In the genomic region with DNA sequence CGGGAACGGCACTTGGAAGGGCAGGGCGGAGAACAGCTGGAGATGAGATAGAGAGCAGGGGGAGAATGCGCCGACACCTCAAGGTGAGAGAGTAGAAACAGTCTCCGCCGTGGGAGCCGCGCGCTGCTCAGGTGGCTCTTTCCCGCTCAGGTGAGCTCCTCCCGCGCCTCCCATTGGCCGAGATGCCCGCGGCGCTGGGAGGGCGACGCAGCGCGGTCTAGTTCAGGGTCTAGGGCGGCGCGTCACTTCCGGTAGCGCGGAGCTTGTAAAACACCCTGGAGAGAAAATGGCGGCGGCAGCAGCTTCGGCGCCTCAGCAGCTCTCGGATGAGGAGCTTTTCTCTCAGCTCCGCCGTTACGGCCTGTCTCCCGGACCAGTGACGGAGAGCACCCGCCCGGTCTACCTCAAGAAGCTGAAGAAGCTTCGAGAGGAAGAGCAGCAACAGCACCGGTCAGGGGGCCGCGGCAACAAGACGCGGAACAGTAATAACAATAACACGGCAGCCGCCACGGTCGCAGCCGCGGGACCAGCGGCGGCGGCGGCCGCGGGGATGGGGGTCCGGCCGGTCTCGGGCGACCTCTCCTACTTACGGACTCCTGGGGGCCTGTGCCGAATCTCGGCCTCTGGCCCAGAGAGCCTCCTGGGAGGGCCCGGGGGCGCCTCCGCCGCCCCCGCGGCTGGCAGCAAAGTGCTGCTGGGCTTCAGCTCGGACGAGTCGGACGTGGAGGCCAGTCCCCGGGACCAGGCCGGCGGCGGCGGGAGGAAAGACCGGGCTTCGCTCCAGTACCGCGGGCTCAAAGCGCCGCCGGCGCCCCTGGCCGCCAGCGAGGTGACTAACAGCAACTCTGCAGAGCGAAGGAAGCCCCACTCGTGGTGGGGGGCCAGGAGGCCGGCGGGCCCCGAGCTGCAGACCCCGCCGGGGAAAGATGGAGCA, we compare ENCODE assay signal across 1 cellular context.
TF ChIP-seq lines count a peak whose summit lies in the region.

A gene (plus strand): TSS at position 273 of the 934 bp plus-strand sequence. CDS start 14 bp downstream, at position 287.

TF ChIP-seq in HepG2, 621 proteins besides CTCF, POLR2A, EP300 and RAD21 (continued from another document and continues in another):
- TF ChIP-seq ZNF660 (CRISPR knock-in tag; IDR thresholded peaks at IDR 0.05; ENCODE audit: borderline replicate concordance, low read depth), result peak; percentile 93; the same call in 1 of the 2 replicates
- TF ChIP-seq, protein P1, sequence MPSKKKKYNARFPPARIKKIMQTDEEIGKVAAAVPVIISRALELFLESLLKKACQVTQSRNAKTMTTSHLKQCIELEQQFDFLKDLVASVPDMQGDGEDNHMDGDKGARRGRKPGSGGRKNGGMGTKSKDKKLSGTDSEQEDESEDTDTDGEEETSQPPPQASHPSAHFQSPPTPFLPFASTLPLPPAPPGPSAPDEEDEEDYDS (CRISPR knock-in tag; IDR thresholded peaks at IDR 0.05), result peak; percentile 94
- TF ChIP-seq PAX8 (CRISPR knock-in tag; IDR thresholded peaks at IDR 0.05; ENCODE audit: borderline replicate concordance), result 0 out of 2 replicates have a peak, but pooled peaks have one; percentile 66
- peak; percentile 98 for TF ChIP-seq ZNF337 (CRISPR knock-in tag; IDR thresholded peaks at IDR 0.05; ENCODE audit: borderline replicate concordance, low read depth)
- TF ChIP-seq, protein P2, sequence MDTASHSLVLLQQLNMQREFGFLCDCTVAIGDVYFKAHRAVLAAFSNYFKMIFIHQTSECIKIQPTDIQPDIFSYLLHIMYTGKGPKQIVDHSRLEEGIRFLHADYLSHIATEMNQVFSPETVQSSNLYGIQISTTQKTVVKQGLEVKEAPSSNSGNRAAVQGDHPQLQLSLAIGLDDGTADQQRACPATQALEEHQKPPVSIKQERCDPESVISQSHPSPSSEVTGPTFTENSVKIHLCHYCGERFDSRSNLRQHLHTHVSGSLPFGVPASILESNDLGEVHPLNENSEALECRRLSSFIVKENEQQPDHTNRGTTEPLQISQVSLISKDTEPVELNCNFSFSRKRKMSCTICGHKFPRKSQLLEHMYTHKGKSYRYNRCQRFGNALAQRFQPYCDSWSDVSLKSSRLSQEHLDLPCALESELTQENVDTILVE (CRISPR knock-in tag; IDR thresholded peaks at IDR 0.05), result peak; percentile 83
- TF ChIP-seq AKAP8 (CRISPR knock-in tag; IDR thresholded peaks at IDR 0.05), result peak; percentile 65; the same call in 1 of the 2 replicates
- peak; percentile 80 for TF ChIP-seq MAFG (CRISPR knock-in tag; IDR thresholded peaks at IDR 0.05)
- TF ChIP-seq, protein P3, sequence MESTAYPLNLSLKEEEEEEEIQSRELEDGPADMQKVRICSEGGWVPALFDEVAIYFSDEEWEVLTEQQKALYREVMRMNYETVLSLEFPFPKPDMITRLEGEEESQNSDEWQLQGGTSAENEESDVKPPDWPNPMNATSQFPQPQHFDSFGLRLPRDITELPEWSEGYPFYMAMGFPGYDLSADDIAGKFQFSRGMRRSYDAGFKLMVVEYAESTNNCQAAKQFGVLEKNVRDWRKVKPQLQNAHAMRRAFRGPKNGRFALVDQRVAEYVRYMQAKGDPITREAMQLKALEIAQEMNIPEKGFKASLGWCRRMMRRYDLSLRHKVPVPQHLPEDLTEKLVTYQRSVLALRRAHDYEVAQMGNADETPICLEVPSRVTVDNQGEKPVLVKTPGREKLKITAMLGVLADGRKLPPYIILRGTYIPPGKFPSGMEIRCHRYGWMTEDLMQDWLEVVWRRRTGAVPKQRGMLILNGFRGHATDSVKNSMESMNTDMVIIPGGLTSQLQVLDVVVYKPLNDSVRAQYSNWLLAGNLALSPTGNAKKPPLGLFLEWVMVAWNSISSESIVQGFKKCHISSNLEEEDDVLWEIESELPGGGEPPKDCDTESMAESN (CRISPR knock-in tag; conservative IDR thresholded peaks at IDR 0.05), result peak; percentile 98
- TF ChIP-seq ZNF510 (CRISPR knock-in tag; IDR thresholded peaks at IDR 0.05; ENCODE audit: low read depth), result peak; percentile 100
- no peak for TF ChIP-seq SYNCRIP (IDR thresholded peaks at IDR 0.05; ENCODE audit: insufficient read depth, low read depth, low read length)
- TF ChIP-seq NR2F1 (CRISPR knock-in tag; IDR thresholded peaks at IDR 0.05), result no peak
- peak; percentile 100 for TF ChIP-seq ZSCAN31 (CRISPR knock-in tag; IDR thresholded peaks at IDR 0.05; ENCODE audit: low read depth)
- peak; percentile 95 for TF ChIP-seq TARDBP (CRISPR knock-in tag; IDR thresholded peaks at IDR 0.05)
- TF ChIP-seq ZNF235 (CRISPR knock-in tag; IDR thresholded peaks at IDR 0.05; ENCODE audit: borderline replicate concordance), result peak; percentile 99; the same call in 1 of the 2 replicates
- peak; percentile 100 for TF ChIP-seq ARID2 (CRISPR knock-in tag; IDR thresholded peaks at IDR 0.05; ENCODE audit: borderline replicate concordance)
- TF ChIP-seq POGZ (CRISPR knock-in tag; IDR thresholded peaks at IDR 0.05), result peak; percentile 92
- no peak; the same call in 1 of the 2 replicates for TF ChIP-seq ZNF615 (CRISPR knock-in tag; IDR thresholded peaks at IDR 0.05; ENCODE audit: borderline replicate concordance)
- TF ChIP-seq, protein P4, sequence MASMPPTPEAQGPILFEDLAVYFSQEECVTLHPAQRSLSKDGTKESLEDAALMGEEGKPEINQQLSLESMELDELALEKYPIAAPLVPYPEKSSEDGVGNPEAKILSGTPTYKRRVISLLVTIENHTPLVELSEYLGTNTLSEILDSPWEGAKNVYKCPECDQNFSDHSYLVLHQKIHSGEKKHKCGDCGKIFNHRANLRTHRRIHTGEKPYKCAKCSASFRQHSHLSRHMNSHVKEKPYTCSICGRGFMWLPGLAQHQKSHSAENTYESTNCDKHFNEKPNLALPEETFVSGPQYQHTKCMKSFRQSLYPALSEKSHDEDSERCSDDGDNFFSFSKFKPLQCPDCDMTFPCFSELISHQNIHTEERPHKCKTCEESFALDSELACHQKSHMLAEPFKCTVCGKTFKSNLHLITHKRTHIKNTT (CRISPR knock-in tag; IDR thresholded peaks at IDR 0.05), result no peak
- peak; percentile 100 for TF ChIP-seq ZNF891 (CRISPR knock-in tag; IDR thresholded peaks at IDR 0.05)
- TF ChIP-seq, protein P5, sequence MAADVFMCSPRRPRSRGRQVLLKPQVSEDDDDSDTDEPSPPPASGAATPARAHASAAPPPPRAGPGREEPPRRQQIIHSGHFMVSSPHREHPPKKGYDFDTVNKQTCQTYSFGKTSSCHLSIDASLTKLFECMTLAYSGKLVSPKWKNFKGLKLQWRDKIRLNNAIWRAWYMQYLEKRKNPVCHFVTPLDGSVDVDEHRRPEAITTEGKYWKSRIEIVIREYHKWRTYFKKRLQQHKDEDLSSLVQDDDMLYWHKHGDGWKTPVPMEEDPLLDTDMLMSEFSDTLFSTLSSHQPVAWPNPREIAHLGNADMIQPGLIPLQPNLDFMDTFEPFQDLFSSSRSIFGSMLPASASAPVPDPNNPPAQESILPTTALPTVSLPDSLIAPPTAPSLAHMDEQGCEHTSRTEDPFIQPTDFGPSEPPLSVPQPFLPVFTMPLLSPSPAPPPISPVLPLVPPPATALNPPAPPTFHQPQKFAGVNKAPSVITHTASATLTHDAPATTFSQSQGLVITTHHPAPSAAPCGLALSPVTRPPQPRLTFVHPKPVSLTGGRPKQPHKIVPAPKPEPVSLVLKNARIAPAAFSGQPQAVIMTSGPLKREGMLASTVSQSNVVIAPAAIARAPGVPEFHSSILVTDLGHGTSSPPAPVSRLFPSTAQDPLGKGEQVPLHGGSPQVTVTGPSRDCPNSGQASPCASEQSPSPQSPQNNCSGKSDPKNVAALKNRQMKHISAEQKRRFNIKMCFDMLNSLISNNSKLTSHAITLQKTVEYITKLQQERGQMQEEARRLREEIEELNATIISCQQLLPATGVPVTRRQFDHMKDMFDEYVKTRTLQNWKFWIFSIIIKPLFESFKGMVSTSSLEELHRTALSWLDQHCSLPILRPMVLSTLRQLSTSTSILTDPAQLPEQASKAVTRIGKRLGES (CRISPR knock-in tag; IDR thresholded peaks at IDR 0.05; ENCODE audit: borderline replicate concordance), result peak; percentile 97
- no peak for TF ChIP-seq HNRNPLL (IDR thresholded peaks at IDR 0.05; ENCODE audit: low read depth, low read length, poor library complexity, severe bottlenecking)
- TF ChIP-seq, protein P6, sequence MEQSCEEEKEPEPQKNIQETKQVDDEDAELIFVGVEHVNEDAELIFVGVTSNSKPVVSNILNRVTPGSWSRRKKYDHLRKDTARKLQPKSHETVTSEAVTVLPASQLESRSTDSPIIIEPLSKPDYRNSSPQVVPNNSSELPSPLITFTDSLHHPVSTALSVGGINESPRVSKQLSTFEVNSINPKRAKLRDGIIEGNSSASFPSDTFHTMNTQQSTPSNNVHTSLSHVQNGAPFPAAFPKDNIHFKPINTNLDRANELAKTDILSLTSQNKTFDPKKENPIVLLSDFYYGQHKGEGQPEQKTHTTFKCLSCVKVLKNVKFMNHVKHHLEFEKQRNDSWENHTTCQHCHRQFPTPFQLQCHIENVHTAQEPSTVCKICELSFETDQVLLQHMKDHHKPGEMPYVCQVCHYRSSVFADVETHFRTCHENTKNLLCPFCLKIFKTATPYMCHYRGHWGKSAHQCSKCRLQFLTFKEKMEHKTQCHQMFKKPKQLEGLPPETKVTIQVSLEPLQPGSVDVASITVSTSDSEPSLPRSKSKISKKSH (CRISPR knock-in tag; IDR thresholded peaks at IDR 0.05; ENCODE audit: borderline replicate concordance), result peak; percentile 100
- peak; percentile 85 for TF ChIP-seq NFE2 (CRISPR knock-in tag; IDR thresholded peaks at IDR 0.05)
- TF ChIP-seq, protein P7, sequence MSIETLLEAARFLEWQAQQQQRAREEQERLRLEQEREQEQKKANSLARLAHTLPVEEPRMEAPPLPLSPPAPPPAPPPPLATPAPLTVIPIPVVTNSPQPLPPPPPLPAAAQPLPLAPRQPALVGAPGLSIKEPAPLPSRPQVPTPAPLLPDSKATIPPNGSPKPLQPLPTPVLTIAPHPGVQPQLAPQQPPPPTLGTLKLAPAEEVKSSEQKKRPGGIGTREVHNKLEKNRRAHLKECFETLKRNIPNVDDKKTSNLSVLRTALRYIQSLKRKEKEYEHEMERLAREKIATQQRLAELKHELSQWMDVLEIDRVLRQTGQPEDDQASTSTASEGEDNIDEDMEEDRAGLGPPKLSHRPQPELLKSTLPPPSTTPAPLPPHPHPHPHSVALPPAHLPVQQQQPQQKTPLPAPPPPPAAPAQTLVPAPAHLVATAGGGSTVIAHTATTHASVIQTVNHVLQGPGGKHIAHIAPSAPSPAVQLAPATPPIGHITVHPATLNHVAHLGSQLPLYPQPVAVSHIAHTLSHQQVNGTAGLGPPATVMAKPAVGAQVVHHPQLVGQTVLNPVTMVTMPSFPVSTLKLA (IDR thresholded peaks at IDR 0.05), result no peak
- TF ChIP-seq ZNF75D (CRISPR knock-in tag; IDR thresholded peaks at IDR 0.05; ENCODE audit: borderline replicate concordance), result peak; percentile 95; the same call in 1 of the 2 replicates
- peak; percentile 98 for TF ChIP-seq SAFB2 (CRISPR knock-in tag; IDR thresholded peaks at IDR 0.05; ENCODE audit: borderline replicate concordance, low read depth)
- TF ChIP-seq ZFP82 (CRISPR knock-in tag; IDR thresholded peaks at IDR 0.05; ENCODE audit: borderline replicate concordance), result peak; percentile 99; the same call in 1 of the 2 replicates
- TF ChIP-seq, protein P8, sequence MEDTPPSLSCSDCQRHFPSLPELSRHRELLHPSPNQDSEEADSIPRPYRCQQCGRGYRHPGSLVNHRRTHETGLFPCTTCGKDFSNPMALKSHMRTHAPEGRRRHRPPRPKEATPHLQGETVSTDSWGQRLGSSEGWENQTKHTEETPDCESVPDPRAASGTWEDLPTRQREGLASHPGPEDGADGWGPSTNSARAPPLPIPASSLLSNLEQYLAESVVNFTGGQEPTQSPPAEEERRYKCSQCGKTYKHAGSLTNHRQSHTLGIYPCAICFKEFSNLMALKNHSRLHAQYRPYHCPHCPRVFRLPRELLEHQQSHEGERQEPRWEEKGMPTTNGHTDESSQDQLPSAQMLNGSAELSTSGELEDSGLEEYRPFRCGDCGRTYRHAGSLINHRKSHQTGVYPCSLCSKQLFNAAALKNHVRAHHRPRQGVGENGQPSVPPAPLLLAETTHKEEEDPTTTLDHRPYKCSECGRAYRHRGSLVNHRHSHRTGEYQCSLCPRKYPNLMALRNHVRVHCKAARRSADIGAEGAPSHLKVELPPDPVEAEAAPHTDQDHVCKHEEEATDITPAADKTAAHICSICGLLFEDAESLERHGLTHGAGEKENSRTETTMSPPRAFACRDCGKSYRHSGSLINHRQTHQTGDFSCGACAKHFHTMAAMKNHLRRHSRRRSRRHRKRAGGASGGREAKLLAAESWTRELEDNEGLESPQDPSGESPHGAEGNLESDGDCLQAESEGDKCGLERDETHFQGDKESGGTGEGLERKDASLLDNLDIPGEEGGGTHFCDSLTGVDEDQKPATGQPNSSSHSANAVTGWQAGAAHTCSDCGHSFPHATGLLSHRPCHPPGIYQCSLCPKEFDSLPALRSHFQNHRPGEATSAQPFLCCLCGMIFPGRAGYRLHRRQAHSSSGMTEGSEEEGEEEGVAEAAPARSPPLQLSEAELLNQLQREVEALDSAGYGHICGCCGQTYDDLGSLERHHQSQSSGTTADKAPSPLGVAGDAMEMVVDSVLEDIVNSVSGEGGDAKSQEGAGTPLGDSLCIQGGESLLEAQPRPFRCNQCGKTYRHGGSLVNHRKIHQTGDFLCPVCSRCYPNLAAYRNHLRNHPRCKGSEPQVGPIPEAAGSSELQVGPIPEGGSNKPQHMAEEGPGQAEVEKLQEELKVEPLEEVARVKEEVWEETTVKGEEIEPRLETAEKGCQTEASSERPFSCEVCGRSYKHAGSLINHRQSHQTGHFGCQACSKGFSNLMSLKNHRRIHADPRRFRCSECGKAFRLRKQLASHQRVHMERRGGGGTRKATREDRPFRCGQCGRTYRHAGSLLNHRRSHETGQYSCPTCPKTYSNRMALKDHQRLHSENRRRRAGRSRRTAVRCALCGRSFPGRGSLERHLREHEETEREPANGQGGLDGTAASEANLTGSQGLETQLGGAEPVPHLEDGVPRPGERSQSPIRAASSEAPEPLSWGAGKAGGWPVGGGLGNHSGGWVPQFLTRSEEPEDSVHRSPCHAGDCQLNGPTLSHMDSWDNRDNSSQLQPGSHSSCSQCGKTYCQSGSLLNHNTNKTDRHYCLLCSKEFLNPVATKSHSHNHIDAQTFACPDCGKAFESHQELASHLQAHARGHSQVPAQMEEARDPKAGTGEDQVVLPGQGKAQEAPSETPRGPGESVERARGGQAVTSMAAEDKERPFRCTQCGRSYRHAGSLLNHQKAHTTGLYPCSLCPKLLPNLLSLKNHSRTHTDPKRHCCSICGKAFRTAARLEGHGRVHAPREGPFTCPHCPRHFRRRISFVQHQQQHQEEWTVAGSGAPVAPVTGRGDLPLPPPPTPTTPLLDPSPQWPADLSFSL (CRISPR knock-in tag; IDR thresholded peaks at IDR 0.05), result peak; percentile 74; the same call in 1 of the 2 replicates
- TF ChIP-seq, protein P9, sequence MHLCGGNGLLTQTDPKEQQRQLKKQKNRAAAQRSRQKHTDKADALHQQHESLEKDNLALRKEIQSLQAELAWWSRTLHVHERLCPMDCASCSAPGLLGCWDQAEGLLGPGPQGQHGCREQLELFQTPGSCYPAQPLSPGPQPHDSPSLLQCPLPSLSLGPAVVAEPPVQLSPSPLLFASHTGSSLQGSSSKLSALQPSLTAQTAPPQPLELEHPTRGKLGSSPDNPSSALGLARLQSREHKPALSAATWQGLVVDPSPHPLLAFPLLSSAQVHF (CRISPR knock-in tag; IDR thresholded peaks at IDR 0.05), result peak; percentile 99
- TF ChIP-seq, protein P10, sequence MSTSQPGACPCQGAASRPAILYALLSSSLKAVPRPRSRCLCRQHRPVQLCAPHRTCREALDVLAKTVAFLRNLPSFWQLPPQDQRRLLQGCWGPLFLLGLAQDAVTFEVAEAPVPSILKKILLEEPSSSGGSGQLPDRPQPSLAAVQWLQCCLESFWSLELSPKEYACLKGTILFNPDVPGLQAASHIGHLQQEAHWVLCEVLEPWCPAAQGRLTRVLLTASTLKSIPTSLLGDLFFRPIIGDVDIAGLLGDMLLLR (CRISPR knock-in tag; IDR thresholded peaks at IDR 0.05), result peak; percentile 100
- peak; percentile 88 for TF ChIP-seq ZNF777 (CRISPR knock-in tag; IDR thresholded peaks at IDR 0.05)
- peak; percentile 100 for TF ChIP-seq ZNF563 (CRISPR knock-in tag; IDR thresholded peaks at IDR 0.05)
- TF ChIP-seq ATF1 (CRISPR knock-in tag; IDR thresholded peaks at IDR 0.05), result peak; percentile 88
- peak; percentile 52; the same call in 1 of the 2 replicates for TF ChIP-seq HNF4A (CRISPR knock-in tag; IDR thresholded peaks at IDR 0.05)
- peak; percentile 96; the same call in 1 of the 2 replicates for TF ChIP-seq ZNF20 (CRISPR knock-in tag; IDR thresholded peaks at IDR 0.05)
